In the genomic region with DNA sequence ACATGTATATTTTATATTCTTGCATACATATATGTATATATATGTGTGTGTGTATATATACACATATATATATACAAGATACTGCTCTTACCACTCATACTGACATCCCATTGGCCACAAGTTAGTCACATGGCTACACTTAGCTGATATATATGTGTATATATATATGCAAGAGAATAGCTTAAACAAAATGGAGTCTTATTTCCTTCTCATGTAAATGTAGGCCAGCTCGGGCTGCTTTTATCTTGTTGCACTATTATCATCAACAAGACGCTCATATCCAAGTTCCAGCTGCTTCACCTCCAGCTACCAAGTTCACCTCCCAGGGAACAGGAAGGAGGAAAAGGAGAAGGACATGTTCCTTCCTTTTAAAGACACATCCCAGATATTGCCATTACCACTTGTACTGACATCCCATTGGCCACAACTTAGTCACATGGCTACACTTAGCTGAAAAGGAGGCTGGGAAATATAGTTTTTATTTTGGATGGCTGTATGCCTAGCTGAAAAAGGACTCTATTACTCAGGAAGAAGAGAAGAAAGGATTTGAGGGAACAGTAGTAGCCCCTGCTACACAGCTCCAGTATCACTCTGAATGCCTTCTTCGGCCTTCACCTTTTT, we compare ENCODE assay signal across 1 cellular context.
TF ChIP-seq lines count a peak whose summit lies in the region.

No MANE protein-coding gene starts in this region.

TF ChIP-seq in H1, 55 proteins besides CTCF, POLR2A, EP300 and RAD21:
- TF ChIP-seq, protein P1, sequence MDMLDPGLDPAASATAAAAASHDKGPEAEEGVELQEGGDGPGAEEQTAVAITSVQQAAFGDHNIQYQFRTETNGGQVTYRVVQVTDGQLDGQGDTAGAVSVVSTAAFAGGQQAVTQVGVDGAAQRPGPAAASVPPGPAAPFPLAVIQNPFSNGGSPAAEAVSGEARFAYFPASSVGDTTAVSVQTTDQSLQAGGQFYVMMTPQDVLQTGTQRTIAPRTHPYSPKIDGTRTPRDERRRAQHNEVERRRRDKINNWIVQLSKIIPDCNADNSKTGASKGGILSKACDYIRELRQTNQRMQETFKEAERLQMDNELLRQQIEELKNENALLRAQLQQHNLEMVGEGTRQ (IDR thresholded peaks at IDR 0.05; ENCODE audit: low read length): peak; percentile 11; the same call in 1 of the 2 replicates
- TF ChIP-seq TEAD4 (IDR thresholded peaks at IDR 0.05; ENCODE audit: low read depth, low read length) (no peak), POLR2AphosphoS5 (IDR thresholded peaks at IDR 0.05; ENCODE audit: low read depth, low read length) (no peak)
